ENCODE assay signal across 19 cellular contexts in genomic region chr6:3359091-3359752, GRCh38.
A peak's percentile ranks its signal among the peaks of the same experiment; 100 is the strongest.
DNase-seq lines count a peak whose midpoint lies in the region; ATAC-seq, FAIRE-seq and TF ChIP-seq lines count a peak whose summit lies in the region.
"Had no signal": no experiment of that assay in that cellular context is flagged by ENCODE, and none has a peak within 500 bp of the region (broad histone marks: within the 10 kb centered on the region; RNA-seq: fewer than 3 reads in every experiment).

No MANE protein-coding gene starts in this region.

- CTCF ChIA-PET in K562 (lab: Yijun Ruan, JAX; ENCODE audit: low intra/inter-chr PET ratio), result no interaction called here

- H3F3A ChIP-seq in GM23248 (ENCODE audit: insufficient read depth), result peaks cover 27% of the 10 kb centered on the region

- H3K36me3 ChIP-seq in GM23248 (ENCODE audit: low read depth), result no peaks in the 10 kb centered on the region
- no peaks in the 10 kb centered on the region for H3K36me3 ChIP-seq in K562 (ENCODE audit: control insufficient read depth, insufficient read depth, low read length)
- H3K36me3 ChIP-seq: lower lobe of right lung, right atrium auricular region had no signal

- H3K4me3 ChIP-seq in GM23248 (no peak overlapping the region), K562 (no peak overlapping the region)
- H3K4me3 ChIP-seq: lower lobe of right lung, right atrium auricular region, testis had no signal

- H2AFZ ChIP-seq in GM23248 (no peak overlapping the region), K562 (ENCODE audit: low read depth, low read length) (no peak overlapping the region)

- no peak overlapping the region for H3K9ac ChIP-seq in GM23248
- no peak overlapping the region for H3K9ac ChIP-seq in K562 (ENCODE audit: insufficient read depth in 1 of 2, low read depth in 2 of 2, low read length in 2 of 2)

- in situ Hi-C loops in GM23248 (cut with MboI), result no loop called here
- in situ Hi-C loops in K562 (cut with MboI), result no loop called here
- in situ Hi-C loops in GM13976 (cut with MboI; ENCODE audit: low sequenced_read_pairs, unreplicated experiment), result no loop called here

- no peak for TF ChIP-seq CTCF in 22Rv1 (IDR thresholded peaks at IDR 0.05)
- TF ChIP-seq CTCF in K562 (IDR thresholded peaks at IDR 0.05 in 2 of 3, conservative IDR thresholded peaks at IDR 0.05 in 1 of 3; ENCODE audit: insufficient read depth in 2 of 3, low read depth in 1 of 3, low read length in 3 of 3), result no peak
- TF ChIP-seq CTCF in GM13976 (IDR thresholded peaks at IDR 0.05; ENCODE audit: borderline replicate concordance, control extremely low read depth, extremely low read depth, insufficient read depth, missing control alignments), result no peak

- peaks cover 21% of the 10 kb centered on the region for H3K4me1 ChIP-seq in GM23248 (ENCODE audit: insufficient read depth)
- H3K4me1 ChIP-seq in K562 (replicated peaks in 1 of 2; ENCODE audit: control insufficient read depth in 2 of 2, insufficient read depth in 2 of 2, low read length in 2 of 2), result peaks cover 30 to 40% of the 10 kb centered on the region in 2 experiments

- H3K27me3 ChIP-seq in GM23248 (replicated peaks; ENCODE audit: insufficient read depth), result no peaks in the 10 kb centered on the region
- no peaks in the 10 kb centered on the region for H3K27me3 ChIP-seq in K562 (ENCODE audit: control insufficient read depth in 2 of 2, insufficient read depth in 2 of 2, low read length in 2 of 2)
- H3K27me3 ChIP-seq in layer of hippocampus (ENCODE audit: control insufficient read depth, insufficient read depth, low read length), result no peaks in the 10 kb centered on the region
- H3K27me3 ChIP-seq: right atrium auricular region, testis had no signal

- no TSS peak for BruUV-seq in K562 (replicated peaks; lab: Mats Ljungman, UMichigan)

- H4K20me1 ChIP-seq in GM23248 (ENCODE audit: insufficient read depth), result no peaks in the 10 kb centered on the region
- H4K20me1 ChIP-seq in K562 (replicated peaks; ENCODE audit: control insufficient read depth, insufficient read depth, low read length), result no peaks in the 10 kb centered on the region

- POLR2A ChIA-PET in K562 (lab: Yijun Ruan, JAX), result interaction anchor here (0.5 to 0.7 kb wide), 2 partner anchors 23 to 205 kb away, joined by 3 read pairs; no protein-coding TSS in a partner anchor

- no peak for TF ChIP-seq EP300 in K562 (IDR thresholded peaks at IDR 0.05; ENCODE audit: low read length)

- H3K4me2 ChIP-seq in GM23248 (ENCODE audit: unreplicated experiment) (peak overlapping the region; percentile 43), K562 (ENCODE audit: insufficient read depth, low read length) (no peak overlapping the region)

- H3K79me2 ChIP-seq in GM23248 (ENCODE audit: insufficient read depth) (no peaks in the 10 kb centered on the region; the same call in 1 of the 2 replicates), K562 (ENCODE audit: control insufficient read depth, insufficient read depth, low read length) (no peaks in the 10 kb centered on the region; the same call in 2 of the 3 replicates)

- WGBS in GM23248 (ENCODE audit: low coverage in 1 of 2, low lambda C conversion rate in 2 of 2, missing lambda C conversion rate in 2 of 2), 2 experiments, result 30 to 37% methylated on average over 10 of the region's 10 CpGs
- 55% methylated on average over 10 of the region's 10 CpGs for WGBS in K562 (ENCODE audit: insufficient coverage, low coverage, missing lambda C conversion rate)

- ATAC-seq in K562 (no peak), HG02763 (IDR thresholded peaks at IDR 0.05; ENCODE audit: unreplicated experiment) (no peak), GM19463 (IDR thresholded peaks at IDR 0.05; ENCODE audit: unreplicated experiment) (no peak)
- ATAC-seq: activated T-helper 17 cell treated with anti-CD3 and anti-CD28 coated beads, Interleukin-2, amount 50 U/mL, for 72 hours; lower lobe of right lung; T-cell had no signal

- no peak for FAIRE-seq in K562 (lab: Jason Lieb, UNC)
- FAIRE-seq in GM12891 (lab: Jason Lieb, UNC), result no peak
- FAIRE-seq: endothelial cell of umbilical vein had no signal

- intact Hi-C loops in K562 (cut with micrococcal nuclease), result loop anchor here (10.0 kb wide), 1 partner anchor 666 kb away; a partner anchor contains a TSS

- peak; percentile 78 for DNase-seq in GM23248
- no peak for DNase-seq in K562 (ENCODE audit: extremely low read depth in 1 of 4, low spot score in 3 of 4)
- no peak for DNase-seq in GM13976 (ENCODE audit: low spot score)
- no peak for DNase-seq in GM12891 (ENCODE audit: insufficient read length, low spot score)
- DNase-seq: activated CD4-positive, alpha-beta T cell treated with anti-CD3 and anti-CD28 coated beads, Interleukin-2, amount 10 ng/mL, durations not matched to agents 7 days and 5 days; CD4-positive, alpha-beta T cell; hippocampal formation; lower lobe of right lung; NCI-H2171 treated with DMSO at 0.1 percent for 48 hours; NCI-H774; T-cell; testis had no signal

- no peaks in the 10 kb centered on the region for H3K9me1 ChIP-seq in K562 (ENCODE audit: control insufficient read depth, insufficient read depth, low read length)

- H3K9me3 ChIP-seq in GM23248 (ENCODE audit: low read depth), result no peaks in the 10 kb centered on the region
- no peaks in the 10 kb centered on the region for H3K9me3 ChIP-seq in K562 (replicated peaks; ENCODE audit: control insufficient read depth, insufficient read depth, low read depth, low read length)
- H3K9me3 ChIP-seq: lower lobe of right lung, right atrium auricular region, testis had no signal

- no peak for TF ChIP-seq POLR2A in K562 (conservative IDR thresholded peaks at IDR 0.05)
- no peak for TF ChIP-seq POLR2A in GM12891 (IDR thresholded peaks at IDR 0.05; ENCODE audit: low read depth, low read length)

- H3K27ac ChIP-seq in 22Rv1 (peak overlapping the region; percentile 95), GM23248 (0 out of 2 replicates have a peak overlapping the region, but pooled peaks have one; percentile 33), K562 (ENCODE audit: extremely low read depth, low read depth, low read length) (no peak overlapping the region), layer of hippocampus (ENCODE audit: low read depth, low read length) (peak overlapping the region; percentile 27)
- H3K27ac ChIP-seq: lower lobe of right lung, right atrium auricular region, testis had no signal

- no peak for TF ChIP-seq RAD21 in K562 (CRISPR knock-in tag; conservative IDR thresholded peaks at IDR 0.05 in 1 of 2, IDR thresholded peaks at IDR 0.05 in 1 of 2)

- H3K9me2 ChIP-seq in GM23248 (ENCODE audit: insufficient read depth), result no peaks in the 10 kb centered on the region

TF ChIP-seq in K562, 482 proteins besides CTCF, POLR2A, EP300 and RAD21:
- TF ChIP-seq, protein P1, sequence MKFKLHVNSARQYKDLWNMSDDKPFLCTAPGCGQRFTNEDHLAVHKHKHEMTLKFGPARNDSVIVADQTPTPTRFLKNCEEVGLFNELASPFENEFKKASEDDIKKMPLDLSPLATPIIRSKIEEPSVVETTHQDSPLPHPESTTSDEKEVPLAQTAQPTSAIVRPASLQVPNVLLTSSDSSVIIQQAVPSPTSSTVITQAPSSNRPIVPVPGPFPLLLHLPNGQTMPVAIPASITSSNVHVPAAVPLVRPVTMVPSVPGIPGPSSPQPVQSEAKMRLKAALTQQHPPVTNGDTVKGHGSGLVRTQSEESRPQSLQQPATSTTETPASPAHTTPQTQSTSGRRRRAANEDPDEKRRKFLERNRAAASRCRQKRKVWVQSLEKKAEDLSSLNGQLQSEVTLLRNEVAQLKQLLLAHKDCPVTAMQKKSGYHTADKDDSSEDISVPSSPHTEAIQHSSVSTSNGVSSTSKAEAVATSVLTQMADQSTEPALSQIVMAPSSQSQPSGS (CRISPR knock-in tag; IDR thresholded peaks at IDR 0.05), result no peak
- TF ChIP-seq MEIS2 (IDR thresholded peaks at IDR 0.05; ENCODE audit: partially characterized antibody), result peak; percentile 2
TF ChIP-seq in K562: peak in this region for 1.

TF ChIP-seq in GM12891, 5 proteins besides CTCF, POLR2A, EP300 and RAD21:
- TF ChIP-seq POLR2AphosphoS5 (IDR thresholded peaks at IDR 0.05; ENCODE audit: low read depth, low read length) (no peak), POU2F2 (IDR thresholded peaks at IDR 0.05; ENCODE audit: low read depth, low read length) (no peak)
TF ChIP-seq in GM12891: peak in this region for 0.
